Comparison of ENCODE assay signal across 19 cellular contexts in the genomic region with DNA sequence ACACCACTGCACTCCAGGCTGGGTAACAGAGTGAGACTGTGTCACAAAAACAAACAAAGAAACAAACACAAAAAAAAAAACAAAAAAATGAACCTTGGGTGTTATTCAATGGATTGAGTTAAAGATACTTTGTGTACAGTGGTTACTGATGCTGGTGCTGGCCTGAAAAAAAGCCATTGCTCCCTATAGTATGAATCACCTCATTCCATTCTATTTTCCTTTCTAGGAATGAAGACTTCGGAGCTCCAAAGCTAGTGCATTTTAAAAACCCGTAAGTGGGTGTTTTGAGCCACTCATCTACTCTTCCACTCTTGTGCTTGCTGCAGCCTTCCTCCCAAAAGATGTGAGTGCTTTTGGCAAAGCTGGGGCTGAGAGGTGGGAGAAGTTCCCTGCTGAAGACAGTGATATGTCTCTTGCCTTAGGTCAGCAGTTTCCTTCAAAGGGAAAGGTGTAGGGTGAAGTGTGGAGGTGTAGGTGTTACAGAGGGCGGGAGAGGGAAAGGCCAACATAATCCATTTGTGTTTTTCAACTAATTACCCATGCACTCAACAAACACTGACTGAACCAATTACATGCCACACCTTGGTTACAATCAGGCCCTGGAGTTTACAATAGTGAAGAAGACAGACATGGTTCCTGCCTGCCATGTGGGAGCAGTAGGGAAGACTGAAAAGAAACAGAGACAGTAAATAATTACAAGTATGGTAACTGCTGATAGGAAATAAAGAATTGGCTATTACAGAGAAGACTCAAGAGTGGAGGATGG.
"Had no signal": no experiment of that assay in that cellular context is flagged by ENCODE, and none has a peak within 500 bp of the region (broad histone marks: within the 10 kb centered on the region; RNA-seq: fewer than 3 reads in every experiment).

No MANE protein-coding gene starts in this region.

- H3K4me1 ChIP-seq: gastrocnemius medialis, lower lobe of right lung, tibial artery had no signal

- H3K27me3 ChIP-seq: gastrocnemius medialis, heart right ventricle, neural progenitor cell, tibial artery had no signal

- H3K9me3 ChIP-seq: gastrocnemius medialis, heart right ventricle, lower lobe of right lung, tibial artery had no signal

- ATAC-seq: activated CD4-positive, CD25-positive, alpha-beta regulatory T cell treated with anti-CD3 and anti-CD28 coated beads, Interleukin-2, amount 50 U/mL, for 24 hours; gastrocnemius medialis; left cardiac atrium; lower lobe of right lung; stimulated activated memory B cell treated with anti-CD40 and anti-IgM and Interleukin-4, amounts not matched to agents 10 μg/mL and 1 μg/mL and 100 μg/mL, for 72 hours had no signal

- DNase-seq: activated CD4-positive, alpha-beta T cell treated with anti-CD3 and anti-CD28 coated beads, Interleukin-2, amount 50 U/mL, for 4 hours; activated naive CD4-positive, alpha-beta T cell; activated naive CD8-positive, alpha-beta T cell treated with anti-CD3 and anti-CD28 coated beads, Interleukin-2, amount 10 ng/mL, durations not matched to agents 7 days and 5 days; activated T-cell treated with anti-CD3 and anti-CD28 coated beads for 4 hours; aorta; endodermal cell; gastrocnemius medialis; left cardiac atrium; lower lobe of right lung; midbrain; retina; stimulated activated CD4-positive, alpha-beta T cell treated with anti-CD3 and anti-CD28 coated beads, Interleukin-2, amount 100 ng/mL, for 48 hours; T1000; tibial artery had no signal

- H3K4me3 ChIP-seq: gastrocnemius medialis, heart right ventricle, lower lobe of right lung, neural progenitor cell, tibial artery had no signal

- H3K36me3 ChIP-seq: gastrocnemius medialis, heart right ventricle, lower lobe of right lung, neural progenitor cell, tibial artery had no signal

- FAIRE-seq: urothelium cell line had no signal

- H3K27ac ChIP-seq: gastrocnemius medialis, heart right ventricle, lower lobe of right lung, neural progenitor cell, tibial artery had no signal
